19 cellular contexts compared by ENCODE assay signal in the genomic region with DNA sequence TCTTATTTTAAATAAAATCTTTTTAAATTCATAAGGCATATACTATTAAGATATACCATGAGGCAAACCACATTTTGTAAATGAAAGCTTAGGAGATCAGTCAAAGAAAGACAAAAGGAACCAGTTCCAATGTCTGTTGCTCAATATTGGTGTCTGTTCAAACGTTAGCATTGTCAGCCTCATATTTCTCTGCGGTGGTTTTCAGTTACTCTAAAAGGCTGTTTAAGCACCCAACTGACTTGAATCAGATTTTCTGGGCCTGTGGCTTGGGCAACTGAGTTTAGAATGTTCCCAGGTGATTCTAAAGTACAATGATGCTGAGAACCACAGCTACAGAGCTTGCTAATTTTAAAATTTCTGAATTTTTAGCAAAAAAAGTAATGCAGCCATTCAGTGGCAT.
DNase-seq lines count a peak whose midpoint lies in the region; ATAC-seq and TF ChIP-seq lines count a peak whose summit lies in the region.
"Had no signal": no experiment of that assay in that cellular context is flagged by ENCODE, and none has a peak within 500 bp of the region (broad histone marks: within the 10 kb centered on the region; RNA-seq: fewer than 3 reads in every experiment).

No MANE protein-coding gene starts in this region.

- CTCF ChIA-PET in activated CD8-positive, alpha-beta T cell treated with anti-CD3 and anti-CD28 coated beads, Interleukin-2, amount 10 ng/mL, durations not matched to agents 7 days and 5 days (lab: Charles Lee), result no interaction called here

- no peak for TF ChIP-seq CTCF in NB4 (IDR thresholded peaks at IDR 0.05; ENCODE audit: low read depth, low read length)

- no peak overlapping the region for H3K4me3 Mint-ChIP-seq in activated CD8-positive, alpha-beta T cell treated with anti-CD3 and anti-CD28 coated beads, Interleukin-2, amount 10 ng/mL, durations not matched to agents 7 days and 5 days
- H3K4me3 Mint-ChIP-seq: CD14-positive monocyte, GM23338, HFFc6 had no signal

- H3K36me3 Mint-ChIP-seq in activated CD8-positive, alpha-beta T cell treated with anti-CD3 and anti-CD28 coated beads, Interleukin-2, amount 10 ng/mL, durations not matched to agents 7 days and 5 days (ENCODE audit: low read depth), result no peaks in the 10 kb centered on the region
- H3K36me3 Mint-ChIP-seq: CD14-positive monocyte; CD4-positive, alpha-beta memory T cell had no signal

- no peak for ATAC-seq in activated CD8-positive, alpha-beta T cell treated with anti-CD3 and anti-CD28 coated beads, Interleukin-2, amount 10 ng/mL, durations not matched to agents 7 days and 5 days
- ATAC-seq: GM23338, HCT116 had no signal

- no peaks in the 10 kb centered on the region for H3K4me1 Mint-ChIP-seq in activated CD8-positive, alpha-beta T cell treated with anti-CD3 and anti-CD28 coated beads, Interleukin-2, amount 10 ng/mL, durations not matched to agents 7 days and 5 days (ENCODE audit: low read depth)

- no peak overlapping the region for H3K4me3 ChIP-seq in Jurkat, Clone E6-1 (ENCODE audit: low read length)
- no peak overlapping the region for H3K4me3 ChIP-seq in NB4 (ENCODE audit: low read depth, low read length)
- H3K4me3 ChIP-seq: BLaER1, GM23338 had no signal

- DNase-seq in NCI-H2171 treated with DMSO at 0.1 percent for 48 hours (lab: John Stamatoyannopoulos, UW), result peak; percentile 0
- no peak for DNase-seq in NCI-H2171 (lab: John Stamatoyannopoulos, UW)
- peak; percentile 91 for DNase-seq in Jurkat, Clone E6-1 (ENCODE audit: low read depth, low spot score)
- peak; percentile 11 for DNase-seq in NB4 (ENCODE audit: low read depth)
- peak; percentile 8 for DNase-seq in NOMO-1 treated with dmso at 0.1 percent for 144 hours (lab: John Stamatoyannopoulos, UW; ENCODE audit: unreplicated experiment)
- no peak for DNase-seq in GOT3 (lab: John Stamatoyannopoulos, UW)
- no peak for DNase-seq in stimulated activated CD4-positive, alpha-beta T cell treated with anti-CD3 and anti-CD28 coated beads, Interleukin-15, amount 100 ng/mL, for 24 hours
- DNase-seq in activated CD8-positive, alpha-beta T cell treated with anti-CD3 and anti-CD28 coated beads, Interleukin-2, amount 10 ng/mL, durations not matched to agents 7 days and 5 days, result no peak
- DNase-seq: 8988T; CD4-positive, alpha-beta memory T cell; DMS153; DMS79; GDM1; H7; HFFc6 had no signal

- no peaks in the 10 kb centered on the region for H3K9me3 Mint-ChIP-seq in activated CD8-positive, alpha-beta T cell treated with anti-CD3 and anti-CD28 coated beads, Interleukin-2, amount 10 ng/mL, durations not matched to agents 7 days and 5 days (ENCODE audit: insufficient read depth)
- H3K9me3 Mint-ChIP-seq: GM23338, HFFc6 had no signal

- peaks cover 14% of the 10 kb centered on the region for H3K27me3 Mint-ChIP-seq in activated CD8-positive, alpha-beta T cell treated with anti-CD3 and anti-CD28 coated beads, Interleukin-2, amount 10 ng/mL, durations not matched to agents 7 days and 5 days (ENCODE audit: low read depth)

- TF ChIP-seq POLR2A in NB4 (IDR thresholded peaks at IDR 0.05; ENCODE audit: extremely low read depth, insufficient read length), result no peak

- POLR2A ChIA-PET in activated CD8-positive, alpha-beta T cell treated with anti-CD3 and anti-CD28 coated beads, Interleukin-2, amount 10 ng/mL, durations not matched to agents 7 days and 5 days (lab: Charles Lee), result no interaction called here

- no peak overlapping the region for H3K27ac Mint-ChIP-seq in activated CD8-positive, alpha-beta T cell treated with anti-CD3 and anti-CD28 coated beads, Interleukin-2, amount 10 ng/mL, durations not matched to agents 7 days and 5 days
- H3K27ac Mint-ChIP-seq: CD14-positive monocyte; CD4-positive, alpha-beta memory T cell; GM23338; HFFc6 had no signal

Comparison
In these comparisons a context has a peak if more than half of its experiments do, and no peak if none do; other contexts are left out.
1. DNase-seq: peak in NCI-H2171 treated with DMSO at 0.1 percent for 48 hours (single experiment), Jurkat, Clone E6-1 (single experiment), NB4 (single experiment) and NOMO-1 treated with dmso at 0.1 percent for 144 hours (single experiment); none in NCI-H2171 (single experiment), GOT3 (single experiment), stimulated activated CD4-positive, alpha-beta T cell treated with anti-CD3 and anti-CD28 coated beads, Interleukin-15, amount 100 ng/mL, for 24 hours (single experiment) and activated CD8-positive, alpha-beta T cell treated with anti-CD3 and anti-CD28 coated beads, Interleukin-2, amount 10 ng/mL, durations not matched to agents 7 days and 5 days (single experiment).